In the genomic region with DNA sequence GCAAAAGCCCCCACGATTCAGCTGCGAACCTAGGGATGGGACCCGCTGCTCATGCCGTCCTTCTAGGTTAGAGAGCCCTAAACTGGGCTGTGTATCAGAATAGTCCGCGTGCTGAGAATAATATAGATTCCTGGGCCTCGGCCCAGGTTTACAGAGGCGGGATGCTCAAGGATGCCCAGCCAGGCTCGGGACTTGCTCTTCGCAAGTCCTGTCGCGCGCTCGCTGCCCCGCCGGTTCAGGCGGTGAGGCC, we compare ENCODE assay signal across 8 cellular contexts. TPM values are rescaled to one million over a fixed set of nuclear protein-coding genes. Genes with fewer than 3 reads are reported as not detected.
DNase-seq lines count a peak whose midpoint lies in the region; ATAC-seq and TF ChIP-seq lines count a peak whose summit lies in the region.

No MANE protein-coding gene starts in this region.

- H3K27ac ChIP-seq in 22Rv1 = peak overlapping the region; percentile 76

- H3K36me3 ChIP-seq in mucosa of descending colon (ENCODE audit: low read depth) = no peaks in the 10 kb centered on the region

- no peaks in the 10 kb centered on the region for H3K9me3 ChIP-seq in mucosa of descending colon

- intact Hi-C loops in mucosa of descending colon (cut with DNase I, micrococcal nuclease) = no loop called here

- H3K36me3 Mint-ChIP-seq in brain = peaks cover 23% of the 10 kb centered on the region

- H3K4me1 Mint-ChIP-seq in brain = peaks cover 42% of the 10 kb centered on the region

- DNase-seq in mucosa of descending colon (no peak), amygdala (lab: John Stamatoyannopoulos, UW) (no peak), midbrain (lab: John Stamatoyannopoulos, UW) (no peak)
- DNase-seq in central memory CD4-positive, alpha-beta T cell = no peak

- peaks cover 9% of the 10 kb centered on the region for H3K27me3 Mint-ChIP-seq in brain

- H3K4me3 Mint-ChIP-seq in brain = peak overlapping the region; percentile 95 to 99 (median 98)

- TF ChIP-seq CTCF in 22Rv1 (IDR thresholded peaks at IDR 0.05) (no peak), brain (conservative IDR thresholded peaks at IDR 0.05) (peak in 1 of 2 experiments; percentile 82), mucosa of descending colon (IDR thresholded peaks at IDR 0.05) (no peak)

- peak overlapping the region; percentile 66 to 98 (median 93) for H3K27ac Mint-ChIP-seq in brain

- peak overlapping the region; percentile 96 for H3K4me3 ChIP-seq in mucosa of descending colon

- no peaks in the 10 kb centered on the region for H3K9me3 Mint-ChIP-seq in brain

- peak; percentile 22 for ATAC-seq in HG03060 (IDR thresholded peaks at IDR 0.05; ENCODE audit: low read depth, unreplicated experiment)
- no peak for ATAC-seq in mucosa of descending colon
- no peak for ATAC-seq in GM21367 (IDR thresholded peaks at IDR 0.05; ENCODE audit: unreplicated experiment)

- H3K4me1 ChIP-seq in mucosa of descending colon (ENCODE audit: low read depth) = peaks cover 10% of the 10 kb centered on the region

RNA-seq across cellular contexts. Expression of gene STMP1, which starts 0.3 kb away (rescaled TPM):
- 48.3 TPM for polyA plus RNA-seq in brain (ENCODE audit: insufficient read depth, low read depth, low replicate concordance)
- total RNA-seq in mucosa of descending colon = 10 to 100 TPM; 23.5 to 28.5 (median 24.9) TPM
